19 cellular contexts compared by ENCODE assay signal in the genomic region with DNA sequence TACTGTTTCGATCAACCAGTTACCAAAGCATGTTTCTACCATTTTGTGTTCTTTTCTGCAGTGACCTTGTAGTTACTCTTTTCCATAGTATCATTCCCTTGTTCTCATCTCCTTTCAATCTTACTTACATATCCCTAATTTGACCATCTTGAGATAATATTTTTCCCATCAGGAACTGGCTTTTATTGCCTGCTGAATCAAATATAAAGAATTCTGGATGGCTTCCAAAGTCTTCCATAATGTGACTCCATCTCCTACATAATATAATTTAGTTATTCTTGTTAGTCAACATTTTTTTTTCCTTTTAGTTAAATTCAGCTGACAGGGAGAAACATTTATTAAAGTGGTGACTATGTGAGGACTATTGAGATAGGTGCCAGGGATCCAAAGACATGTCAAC.
"Had no signal": no experiment of that assay in that cellular context is flagged by ENCODE, and none has a peak within 500 bp of the region (broad histone marks: within the 10 kb centered on the region; RNA-seq: fewer than 3 reads in every experiment).

No MANE protein-coding gene starts in this region.

- H3K36me3 ChIP-seq: adrenal gland, neural progenitor cell, pancreas, transverse colon, vagina had no signal

- H3K27me3 ChIP-seq: adrenal gland, cardiac muscle cell, colonic mucosa, esophagus squamous epithelium, gastrocnemius medialis, heart left ventricle, neural progenitor cell, pancreas, transverse colon, vagina had no signal

- H3K4me2 ChIP-seq: neural progenitor cell had no signal

- H3K4me3 ChIP-seq: adrenal gland, cardiac muscle cell, colonic mucosa, esophagus squamous epithelium, gastrocnemius medialis, heart left ventricle, neural progenitor cell, pancreas, transverse colon, vagina had no signal

- H3K4me1 ChIP-seq: colonic mucosa had no signal

- DNase-seq: activated CD4-positive, alpha-beta memory T cell treated with anti-CD3 and anti-CD28 coated beads, Interleukin-2, amount 10 ng/mL, durations not matched to agents 7 days and 5 days; activated CD4-positive, alpha-beta T cell treated with anti-CD3 and anti-CD28 coated beads for 36 hours; activated effector memory CD4-positive, alpha-beta T cell treated with Interleukin-2 at 50 U/mL for 16 hours; activated naive CD4-positive, alpha-beta T cell treated with anti-CD3 and anti-CD28 coated beads, Interleukin-2, amount 50 U/mL, for 16 hours; activated T-cell treated with anti-CD3 and anti-CD28 coated beads, Interleukin-2, amount 50 U/mL, for 4 hours; adrenal gland; colonic mucosa; effector CD4-positive, alpha-beta T cell; esophagus squamous epithelium; gastrocnemius medialis; heart left ventricle; pancreas; stimulated activated CD4-positive, alpha-beta T cell treated with anti-CD3 and anti-CD28 coated beads, Interleukin-2, amount 100 ng/mL, for 48 hours; stimulated activated naive B cell treated with anti-CD40 and anti-IgM and Interleukin-4, amounts not matched to agents 10 μg/mL and 1 μg/mL and 100 μg/mL, for 72 hours; T-helper 2 cell; transverse colon had no signal

- H3K9me3 ChIP-seq: adrenal gland, colonic mucosa, esophagus squamous epithelium, gastrocnemius medialis, heart left ventricle, pancreas, transverse colon, vagina had no signal

- H2AFZ ChIP-seq: neural progenitor cell had no signal

- H3K9ac ChIP-seq: neural progenitor cell had no signal

- ATAC-seq: activated CD4-positive, alpha-beta T cell treated with anti-CD3 and anti-CD28 coated beads for 36 hours; activated T-cell treated with anti-CD3 and anti-CD28 coated beads, Interleukin-2, amount 50 U/mL, for 4 hours; gastrocnemius medialis; heart left ventricle; pancreas; stimulated activated naive B cell treated with anti-CD40 and anti-IgM and Interleukin-4, amounts not matched to agents 10 μg/mL and 1 μg/mL and 100 μg/mL, for 72 hours had no signal

- H3K27ac ChIP-seq: adrenal gland, cardiac muscle cell, colonic mucosa, esophagus squamous epithelium, gastrocnemius medialis, heart left ventricle, neural progenitor cell, pancreas, transverse colon, vagina had no signal
